Comparison of ENCODE assay signal across 16 cellular contexts in genomic region chr15:56207711-56208110, GRCh38. TPM values are rescaled to one million over a fixed set of nuclear protein-coding genes. Genes with fewer than 3 reads are reported as not detected.
DNase-seq lines count a peak whose midpoint lies in the region; ATAC-seq and TF ChIP-seq lines count a peak whose summit lies in the region.
"Had no signal": no experiment of that assay in that cellular context is flagged by ENCODE, and none has a peak within 500 bp of the region (broad histone marks: within the 10 kb centered on the region; RNA-seq: fewer than 3 reads in every experiment).

No MANE protein-coding gene starts in this region.

- no peaks in the 10 kb centered on the region for H3K27me3 Mint-ChIP-seq in activated CD4-positive, alpha-beta T cell treated with anti-CD3 and anti-CD28 coated beads, Interleukin-2, amount 10 ng/mL, durations not matched to agents 7 days and 5 days
- H3K27me3 Mint-ChIP-seq in activated T-helper 1 cell treated with anti-CD3 and anti-CD28 coated beads, Interleukin-12 subunit alpha, Interleukin-12 subunit beta, Interleukin-2, Interleukin-4 antibody, amounts not matched to agents 30 ng/mL and 10 ng/mL and 1 ng/mL, durations not matched to agents 14 hours and 24 hours and 36 hours (ENCODE audit: insufficient read depth): no peaks in the 10 kb centered on the region

- peak overlapping the region; percentile 79 for H3K27ac Mint-ChIP-seq in activated CD4-positive, alpha-beta T cell treated with anti-CD3 and anti-CD28 coated beads, Interleukin-2, amount 10 ng/mL, durations not matched to agents 7 days and 5 days
- peak overlapping the region; percentile 59 for H3K27ac Mint-ChIP-seq in activated T-helper 1 cell treated with anti-CD3 and anti-CD28 coated beads, Interleukin-12 subunit alpha, Interleukin-12 subunit beta, Interleukin-2, Interleukin-4 antibody, amounts not matched to agents 30 ng/mL and 10 ng/mL and 1 ng/mL, durations not matched to agents 14 hours and 24 hours and 36 hours
- H3K27ac Mint-ChIP-seq: neural progenitor cell had no signal

- H3K18ac ChIP-seq in trophoblast cell (ENCODE audit: low read length): no peak overlapping the region

- H3K9ac ChIP-seq in trophoblast cell (ENCODE audit: low read length): no peak overlapping the region
- H3K9ac ChIP-seq: neural progenitor cell had no signal

- H4K91ac ChIP-seq in trophoblast cell (ENCODE audit: low read depth, low read length): no peak overlapping the region

- CTCF ChIA-PET in activated CD4-positive, alpha-beta T cell treated with anti-CD3 and anti-CD28 coated beads, Interleukin-2, amount 10 ng/mL, durations not matched to agents 7 days and 5 days (lab: Charles Lee): interaction anchor here (1.2 kb wide), 1 partner anchor 38 kb away, joined by 3 read pairs; no protein-coding TSS in a partner anchor

- intact Hi-C loops in activated T-helper 1 cell treated with anti-CD3 and anti-CD28 coated beads, Interleukin-12 subunit alpha, Interleukin-12 subunit beta, Interleukin-2, Interleukin-4 antibody, amounts not matched to agents 30 ng/mL and 10 ng/mL and 1 ng/mL, durations not matched to agents 14 hours and 24 hours and 36 hours (cut with micrococcal nuclease): loop anchor here (1.0 to 5.0 kb wide), 3 partner anchors 8 to 40 kb away; no protein-coding TSS in a partner anchor

- no peak overlapping the region for H2BK12ac ChIP-seq in trophoblast cell (ENCODE audit: low read length)

- H3K4me3 ChIP-seq in trophoblast cell (ENCODE audit: low read depth, low read length): no peak overlapping the region
- H3K4me3 ChIP-seq: neural progenitor cell, upper lobe of right lung had no signal

- H3K36me3 ChIP-seq in trophoblast cell (ENCODE audit: control insufficient read depth in 1 of 2, insufficient read depth in 2 of 2, low read length in 2 of 2): no peaks in the 10 kb centered on the region
- H3K36me3 ChIP-seq: upper lobe of right lung had no signal

- H3K9me3 Mint-ChIP-seq in activated CD4-positive, alpha-beta T cell treated with anti-CD3 and anti-CD28 coated beads, Interleukin-2, amount 10 ng/mL, durations not matched to agents 7 days and 5 days: peaks cover 27% of the 10 kb centered on the region
- H3K9me3 Mint-ChIP-seq in activated T-helper 1 cell treated with anti-CD3 and anti-CD28 coated beads, Interleukin-12 subunit alpha, Interleukin-12 subunit beta, Interleukin-2, Interleukin-4 antibody, amounts not matched to agents 30 ng/mL and 10 ng/mL and 1 ng/mL, durations not matched to agents 14 hours and 24 hours and 36 hours: peaks cover 22% of the 10 kb centered on the region

- H2BK5ac ChIP-seq in trophoblast cell (ENCODE audit: low read depth, low read length, poor library complexity): no peak overlapping the region

- TF ChIP-seq POLR2A in erythroblast (IDR thresholded peaks at IDR 0.05; ENCODE audit: low read length): no peak

- H2AFZ ChIP-seq in trophoblast cell (ENCODE audit: insufficient read depth, low read length, poor library complexity): no peak overlapping the region
- H2AFZ ChIP-seq: neural progenitor cell had no signal

- H3K4me2 ChIP-seq in trophoblast cell (ENCODE audit: low read length): no peak overlapping the region
- H3K4me2 ChIP-seq: neural progenitor cell had no signal

- peaks cover 69% of the 10 kb centered on the region for H3K4me1 Mint-ChIP-seq in activated CD4-positive, alpha-beta T cell treated with anti-CD3 and anti-CD28 coated beads, Interleukin-2, amount 10 ng/mL, durations not matched to agents 7 days and 5 days
- peaks cover 70% of the 10 kb centered on the region for H3K4me1 Mint-ChIP-seq in activated T-helper 1 cell treated with anti-CD3 and anti-CD28 coated beads, Interleukin-12 subunit alpha, Interleukin-12 subunit beta, Interleukin-2, Interleukin-4 antibody, amounts not matched to agents 30 ng/mL and 10 ng/mL and 1 ng/mL, durations not matched to agents 14 hours and 24 hours and 36 hours (ENCODE audit: low read depth)
- H3K4me1 Mint-ChIP-seq: neural progenitor cell had no signal

- no peaks in the 10 kb centered on the region for H3K9me3 ChIP-seq in trophoblast cell (ENCODE audit: insufficient read depth, low read depth, low read length)
- H3K9me3 ChIP-seq: upper lobe of right lung had no signal

- no peak overlapping the region for H4K8ac ChIP-seq in trophoblast cell (ENCODE audit: low read depth, low read length)

- H2AK5ac ChIP-seq in trophoblast cell (ENCODE audit: low read length): no peak overlapping the region

- H3K79me1 ChIP-seq in trophoblast cell (ENCODE audit: low read length): no peaks in the 10 kb centered on the region

- no peak overlapping the region for H3K27ac ChIP-seq in trophoblast cell (ENCODE audit: low read depth, low read length)
- H3K27ac ChIP-seq: upper lobe of right lung had no signal

- no peak overlapping the region for H4K12ac ChIP-seq in trophoblast cell (ENCODE audit: low read depth, low read length)

- POLR2A ChIA-PET in activated CD4-positive, alpha-beta T cell treated with anti-CD3 and anti-CD28 coated beads, Interleukin-2, amount 10 ng/mL, durations not matched to agents 7 days and 5 days (lab: Charles Lee): no interaction called here

- peak; percentile 39 for DNase-seq in activated CD4-positive, alpha-beta T cell treated with anti-CD3 and anti-CD28 coated beads, Interleukin-2, amount 10 ng/mL, durations not matched to agents 7 days and 5 days
- no peak for DNase-seq in activated CD4-positive, alpha-beta T cell treated with anti-CD3 and anti-CD28 coated beads for 4 hours
- DNase-seq in activated T-helper 1 cell treated with anti-CD3 and anti-CD28 coated beads, Interleukin-12 subunit alpha, Interleukin-12 subunit beta, Interleukin-2, Interleukin-4 antibody, amounts not matched to agents 30 ng/mL and 10 ng/mL and 1 ng/mL, durations not matched to agents 14 hours and 24 hours and 36 hours (ENCODE audit: low spot score): no peak
- DNase-seq in trophoblast cell (no peak), erythroblast (lab: John Stamatoyannopoulos, UW) (no peak)
- DNase-seq: activated CD4-positive, alpha-beta T cell treated with anti-CD3 and anti-CD28 coated beads for 48 hours; amygdala; DMS79 treated with DMSO at 0.1 percent for 48 hours; kidney; NCI-H1694; upper lobe of right lung had no signal

- H3K4me3 Mint-ChIP-seq in activated CD4-positive, alpha-beta T cell treated with anti-CD3 and anti-CD28 coated beads, Interleukin-2, amount 10 ng/mL, durations not matched to agents 7 days and 5 days: peak overlapping the region; percentile 45
- peak overlapping the region; percentile 43 for H3K4me3 Mint-ChIP-seq in activated T-helper 1 cell treated with anti-CD3 and anti-CD28 coated beads, Interleukin-12 subunit alpha, Interleukin-12 subunit beta, Interleukin-2, Interleukin-4 antibody, amounts not matched to agents 30 ng/mL and 10 ng/mL and 1 ng/mL, durations not matched to agents 14 hours and 24 hours and 36 hours
- H3K4me3 Mint-ChIP-seq: neural progenitor cell had no signal

- peak overlapping the region; percentile 49 for H3K4ac ChIP-seq in trophoblast cell (ENCODE audit: low read depth, low read length)

- H3K23ac ChIP-seq in trophoblast cell (ENCODE audit: low read length): no peak overlapping the region

- H3K36me3 Mint-ChIP-seq in activated CD4-positive, alpha-beta T cell treated with anti-CD3 and anti-CD28 coated beads, Interleukin-2, amount 10 ng/mL, durations not matched to agents 7 days and 5 days (ENCODE audit: low read depth): peaks cover 44% of the 10 kb centered on the region
- peaks cover 24% of the 10 kb centered on the region for H3K36me3 Mint-ChIP-seq in activated T-helper 1 cell treated with anti-CD3 and anti-CD28 coated beads, Interleukin-12 subunit alpha, Interleukin-12 subunit beta, Interleukin-2, Interleukin-4 antibody, amounts not matched to agents 30 ng/mL and 10 ng/mL and 1 ng/mL, durations not matched to agents 14 hours and 24 hours and 36 hours (ENCODE audit: low read depth)

- no CpG with 5 or more reads among the region's 1 CpG for WGBS in trophoblast cell (ENCODE audit: extremely low coverage, insufficient coverage, insufficient read length)

- no peak overlapping the region for H2BK120ac ChIP-seq in trophoblast cell (ENCODE audit: insufficient read depth, low read length, poor library complexity)

- H3K27me3 ChIP-seq in trophoblast cell (ENCODE audit: insufficient read depth, low read length): no peaks in the 10 kb centered on the region
- H3K27me3 ChIP-seq: neural progenitor cell, upper lobe of right lung had no signal

- ATAC-seq in HG02759 (IDR thresholded peaks at IDR 0.05; ENCODE audit: unreplicated experiment) (peak; percentile 35), GM21360 (IDR thresholded peaks at IDR 0.05; ENCODE audit: unreplicated experiment) (no peak), GM19467 (IDR thresholded peaks at IDR 0.05; ENCODE audit: unreplicated experiment) (no peak)
- ATAC-seq: SK-N-SH treated with all-trans-retinoic acid at 6 μM for 48 hours, upper lobe of right lung had no signal

- H3K4me1 ChIP-seq in trophoblast cell (ENCODE audit: control insufficient read depth in 1 of 2, insufficient read depth in 2 of 2, low read length in 2 of 2): no peaks in the 10 kb centered on the region

- H3K14ac ChIP-seq in trophoblast cell (ENCODE audit: low read length): no peak overlapping the region

- H3K79me2 ChIP-seq in trophoblast cell (ENCODE audit: control insufficient read depth, insufficient read depth, low read length, poor library complexity): no peaks in the 10 kb centered on the region

RNA-seq across cellular contexts. Expression of gene RFX7, which starts 36.0 kb away (rescaled TPM):
- total RNA-seq in activated CD4-positive, alpha-beta T cell treated with anti-CD3 and anti-CD28 coated beads, Interleukin-2, amount 10 ng/mL, durations not matched to agents 7 days and 5 days: 10 to 100 TPM; 33.8 to 42.5 TPM
- 40.7 and 41.7 TPM in 2 replicates for total RNA-seq in activated T-helper 1 cell treated with anti-CD3 and anti-CD28 coated beads, Interleukin-12 subunit alpha, Interleukin-12 subunit beta, Interleukin-2, Interleukin-4 antibody, amounts not matched to agents 30 ng/mL and 10 ng/mL and 1 ng/mL, durations not matched to agents 14 hours and 24 hours and 36 hours
- polyA plus RNA-seq in trophoblast cell (2013): 11.0 and 12.2 TPM in 2 replicates
